17 cellular contexts compared by ENCODE assay signal in the genomic region with DNA sequence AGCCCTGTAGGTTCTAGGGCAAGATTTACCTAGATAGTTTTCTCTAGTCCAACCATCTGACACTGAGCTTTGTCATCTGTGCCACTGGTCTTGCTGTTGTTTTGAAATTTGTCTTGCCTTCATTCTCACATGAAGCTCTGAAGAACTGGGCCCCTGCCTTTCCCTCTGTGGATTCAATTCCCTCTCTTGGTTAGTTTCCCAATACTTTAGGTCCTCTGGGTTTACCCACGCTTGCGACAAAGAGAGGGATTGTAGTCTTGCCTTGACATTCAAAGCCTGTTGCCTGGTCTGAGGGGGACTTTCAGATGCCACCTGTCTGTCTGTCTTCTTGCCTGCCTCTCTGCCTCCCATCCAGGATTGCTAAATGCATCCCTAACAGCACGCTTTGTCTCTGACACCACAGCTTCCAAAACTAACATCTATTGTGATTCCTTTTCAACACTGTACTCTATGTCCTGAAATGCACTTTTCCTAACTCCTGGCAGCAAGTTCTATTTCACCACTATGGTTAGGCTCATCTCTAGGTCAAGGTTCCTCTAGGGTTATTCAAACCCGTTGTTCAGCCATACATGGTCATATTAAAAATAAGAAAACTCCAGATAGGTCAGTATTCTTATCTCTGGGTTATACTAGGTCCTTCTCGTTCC. TPM values are rescaled to one million over a fixed set of nuclear protein-coding genes. Genes with fewer than 3 reads are reported as not detected.
DNase-seq lines count a peak whose midpoint lies in the region; ATAC-seq and TF ChIP-seq lines count a peak whose summit lies in the region.
"Had no signal": no experiment of that assay in that cellular context is flagged by ENCODE, and none has a peak within 500 bp of the region (broad histone marks: within the 10 kb centered on the region; RNA-seq: fewer than 3 reads in every experiment).

No MANE protein-coding gene starts in this region.

- H3K36me3 Mint-ChIP-seq in endodermal cell (ENCODE audit: low read depth), result peaks cover 29% of the 10 kb centered on the region
- H3K36me3 Mint-ChIP-seq in immature natural killer cell, result peaks cover 6 to 9% (median 8%) of the 10 kb centered on the region in 3 donors
- H3K36me3 Mint-ChIP-seq: CD14-positive monocyte had no signal

- H3K9me3 Mint-ChIP-seq in endodermal cell, result peaks cover 23% of the 10 kb centered on the region
- H3K9me3 Mint-ChIP-seq in immature natural killer cell, result peaks cover 0 to 33% (median 20%) of the 10 kb centered on the region in 6 donors

- intact Hi-C loops in left ventricle myocardium superior (cut with micrococcal nuclease) (no loop called here), left colon (cut with DNase I, micrococcal nuclease) (no loop called here)

- ATAC-seq in left ventricle myocardium superior (peak; percentile 88), left colon (no peak), GM19324 (IDR thresholded peaks at IDR 0.05; ENCODE audit: low FRiP score, unreplicated experiment) (no peak), SK-N-SH treated with all-trans-retinoic acid at 6 μM for 48 hours (no peak)
- ATAC-seq: A549; CD8-positive, alpha-beta T cell had no signal

- H3K4me2 ChIP-seq in osteoblast (ENCODE audit: insufficient read depth, low read length), result no peak overlapping the region
- H3K4me2 ChIP-seq: A549 had no signal

- H3K27ac Mint-ChIP-seq in endodermal cell, result peak overlapping the region; percentile 1
- no peak overlapping the region for H3K27ac Mint-ChIP-seq in immature natural killer cell
- H3K27ac Mint-ChIP-seq: CD8-positive, alpha-beta T cell had no signal

- H3K4me3 ChIP-seq in adipocyte (ENCODE audit: low read length), result no peak overlapping the region
- no peak overlapping the region for H3K4me3 ChIP-seq in endodermal cell (ENCODE audit: low read length)
- H3K4me3 ChIP-seq in osteoblast (ENCODE audit: insufficient read depth, low read length), result no peak overlapping the region
- H3K4me3 ChIP-seq: A549, HAP-1 had no signal

- H3K4me1 ChIP-seq in adipocyte (ENCODE audit: control insufficient read depth, insufficient read depth, low read length) (peaks cover 19% of the 10 kb centered on the region), endodermal cell (ENCODE audit: control insufficient read depth, insufficient read depth, low read length) (no peaks in the 10 kb centered on the region), osteoblast (ENCODE audit: insufficient read depth, low read length) (no peaks in the 10 kb centered on the region)
- H3K4me1 ChIP-seq: A549, BE2C, Caco-2, HAP-1 had no signal

- no peaks in the 10 kb centered on the region for H4K20me1 ChIP-seq in osteoblast (ENCODE audit: insufficient read depth, low read length)

- TF ChIP-seq CTCF in endodermal cell (conservative IDR thresholded peaks at IDR 0.05) (no peak), osteoblast (IDR thresholded peaks at IDR 0.05; ENCODE audit: extremely low read depth, low read depth, low read length) (no peak)

- peak overlapping the region; percentile 48 for H3K9ac ChIP-seq in adipocyte (ENCODE audit: low read length)
- no peak overlapping the region for H3K9ac ChIP-seq in endodermal cell (ENCODE audit: extremely low read depth, low read length, poor library complexity, severe bottlenecking)

- no peak for DNase-seq in adipocyte (ENCODE audit: low read depth)
- DNase-seq in endodermal cell, result no peak
- DNase-seq in left ventricle myocardium superior, result peak; percentile 15
- peak; percentile 0 for DNase-seq in osteoblast (ENCODE audit: insufficient read length, low spot score, missing footprints)
- DNase-seq in left colon, result no peak
- no peak for DNase-seq in immature natural killer cell
- DNase-seq: BE2C; Caco-2; CD8-positive, alpha-beta T cell; DND-41; GDM1; GOT3 had no signal

- no peak overlapping the region for H3K27ac ChIP-seq in endodermal cell (ENCODE audit: low read depth, low read length)
- H3K27ac ChIP-seq in osteoblast (ENCODE audit: low read depth, low read length), result no peak overlapping the region
- H3K27ac ChIP-seq: A549 had no signal

- H3K36me3 ChIP-seq in adipocyte (ENCODE audit: control insufficient read depth, insufficient read depth, low read length, severe bottlenecking) (no peaks in the 10 kb centered on the region), endodermal cell (ENCODE audit: control insufficient read depth, insufficient read depth, low read length) (peaks cover 18% of the 10 kb centered on the region), osteoblast (ENCODE audit: insufficient read depth, low read length) (no peaks in the 10 kb centered on the region)
- H3K36me3 ChIP-seq: BE2C, HAP-1 had no signal

- peaks cover 14% of the 10 kb centered on the region for H3K4me1 Mint-ChIP-seq in endodermal cell
- H3K4me1 Mint-ChIP-seq in immature natural killer cell, result no peaks in the 10 kb centered on the region
- H3K4me1 Mint-ChIP-seq: CD14-positive monocyte had no signal

- H3K4me3 Mint-ChIP-seq in endodermal cell (no peak overlapping the region), immature natural killer cell (no peak overlapping the region)
- H3K4me3 Mint-ChIP-seq: CD14-positive monocyte; CD8-positive, alpha-beta T cell had no signal

- H3K27me3 ChIP-seq in adipocyte (replicated peaks; ENCODE audit: control insufficient read depth, insufficient read depth, low read length), result no peaks in the 10 kb centered on the region
- H3K27me3 ChIP-seq in endodermal cell (ENCODE audit: control insufficient read depth, insufficient read depth, low read length, poor library complexity, severe bottlenecking), result no peaks in the 10 kb centered on the region
- H3K27me3 ChIP-seq in osteoblast (ENCODE audit: insufficient read depth, low read length), result no peaks in the 10 kb centered on the region
- H3K27me3 ChIP-seq: BE2C had no signal

- H3K79me2 ChIP-seq in osteoblast (ENCODE audit: insufficient read depth, low read length), result no peaks in the 10 kb centered on the region

- H3K27me3 Mint-ChIP-seq in endodermal cell (ENCODE audit: insufficient read depth) (no peaks in the 10 kb centered on the region), immature natural killer cell (ENCODE audit: low read depth in 3 of 3) (peaks cover 0 to 9% (median 4%) of the 10 kb centered on the region in 3 donors)

- WGBS in endodermal cell (ENCODE audit: insufficient coverage in 1 of 2, insufficient read length in 1 of 2), 2 experiments, result 94% methylated on average over 5 of the region's 5 CpGs

- H2AFZ ChIP-seq in osteoblast (ENCODE audit: low read length), result no peak overlapping the region

- H3K9me3 ChIP-seq in adipocyte (ENCODE audit: control insufficient read depth, low read length) (no peaks in the 10 kb centered on the region), endodermal cell (ENCODE audit: control insufficient read depth, low read length) (peaks cover 27% of the 10 kb centered on the region), osteoblast (ENCODE audit: low read depth, low read length) (no peaks in the 10 kb centered on the region)
- H3K9me3 ChIP-seq: A549, BE2C, Caco-2, HAP-1 had no signal

TF ChIP-seq in SK-N-SH treated with all-trans-retinoic acid at 6 μM for 48 hours, 23 proteins besides CTCF, POLR2A, EP300 and RAD21:
- TF ChIP-seq TOX (CRISPR knock-in tag; IDR thresholded peaks at IDR 0.05; ENCODE audit: borderline replicate concordance) (no peak), ZC3H10 (CRISPR knock-in tag; IDR thresholded peaks at IDR 0.05) (no peak), ZNF565 (CRISPR knock-in tag; conservative IDR thresholded peaks at IDR 0.05; ENCODE audit: low read depth) (no peak), ISL1 (CRISPR knock-in tag; IDR thresholded peaks at IDR 0.05) (no peak), ZFP30 (CRISPR knock-in tag; IDR thresholded peaks at IDR 0.05) (no peak), ZNF8 (CRISPR knock-in tag; IDR thresholded peaks at IDR 0.05) (no peak), ESRRG (CRISPR knock-in tag; IDR thresholded peaks at IDR 0.05) (no peak), CSDC2 (CRISPR knock-in tag; IDR thresholded peaks at IDR 0.05) (no peak), PPARA (CRISPR knock-in tag; IDR thresholded peaks at IDR 0.05; ENCODE audit: borderline replicate concordance) (no peak), ARNTL (CRISPR knock-in tag; IDR thresholded peaks at IDR 0.05; ENCODE audit: borderline replicate concordance, low read depth) (no peak), PATZ1 (CRISPR knock-in tag; IDR thresholded peaks at IDR 0.05; ENCODE audit: borderline replicate concordance) (no peak), BACH2 (CRISPR knock-in tag; IDR thresholded peaks at IDR 0.05; ENCODE audit: borderline replicate concordance) (no peak), OSR1 (CRISPR knock-in tag; IDR thresholded peaks at IDR 0.05) (no peak), ZFP3 (CRISPR knock-in tag; IDR thresholded peaks at IDR 0.05) (no peak)

RNA-seq across cellular contexts. Expression of gene MANEA, which starts 25.5 kb away (rescaled TPM):
- total RNA-seq in endodermal cell (100 to 1,000 TPM in 1 of 2 donors, 10 to 100 TPM in 1; 77.8 to 141 TPM), left ventricle myocardium superior (4.3 TPM), osteoblast (14.1 and 15.9 TPM in 2 replicates), left colon (1 to 10 TPM; 4.3 to 6.3 TPM)
- polyA plus RNA-seq in endodermal cell (2013, experiment 1 of 2), result 40.4 TPM
- 49.8 TPM for polyA plus RNA-seq in endodermal cell (2013, experiment 2 of 2)
- polyA plus RNA-seq in immature natural killer cell, result 1 to 10 TPM; 2.2 to 6.2 (median 3.8) TPM

Comparison
In these comparisons a context has a peak if more than half of its experiments do, and no peak if none do; other contexts are left out.
1. DNase-seq: peak in left ventricle myocardium superior (single experiment) and osteoblast (single experiment); none in adipocyte (single experiment), endodermal cell (single experiment), left colon (0 of 2) and immature natural killer cell (0 of 3).